ENCODE assay signal across 18 cellular contexts in genomic region chr1:41704189-41704588, GRCh38.
DNase-seq lines count a peak whose midpoint lies in the region; ATAC-seq and TF ChIP-seq lines count a peak whose summit lies in the region.
"Had no signal": no experiment of that assay in that cellular context is flagged by ENCODE, and none has a peak within 500 bp of the region (broad histone marks: within the 10 kb centered on the region; RNA-seq: fewer than 3 reads in every experiment).

No MANE protein-coding gene starts in this region.

- H3K4me3 Mint-ChIP-seq in glutamatergic neuron (ENCODE audit: unreplicated experiment) = no peak overlapping the region
- no peak overlapping the region for H3K4me3 Mint-ChIP-seq in HFFc6
- H3K4me3 Mint-ChIP-seq: CD4-positive, alpha-beta memory T cell had no signal

- H3K4me1 Mint-ChIP-seq in glutamatergic neuron (ENCODE audit: low read depth, unreplicated experiment) (peaks cover 28% of the 10 kb centered on the region), HFFc6 (ENCODE audit: low read depth) (peaks cover 10% of the 10 kb centered on the region)

- no peaks in the 10 kb centered on the region for H3K36me3 ChIP-seq in psoas muscle (ENCODE audit: insufficient read depth in 1 of 2, low read depth in 1 of 2)
- H3K36me3 ChIP-seq: BLaER1 treated with 17β-estradiol and CSF1 and Interleukin-3, amounts not matched to agents 10 nM and 100 nM had no signal

- 76 to 81% (median 79%) methylated on average over 4 of the region's 4 CpGs for WGBS in psoas muscle, 3 donors

- DNase-seq in activated effector memory CD4-positive, alpha-beta T cell treated with anti-CD3 and anti-CD28 coated beads, Interleukin-2, amount 50 U/mL, for 16 hours = peak; percentile 25
- no peak for DNase-seq in activated effector memory CD4-positive, alpha-beta T cell treated with Interleukin-2 at 50 U/mL for 16 hours
- DNase-seq in NCI-H82 (lab: John Stamatoyannopoulos, UW) (peak; percentile 67), glutamatergic neuron (peak; percentile 37), psoas muscle (no peak), DMS79 (lab: John Stamatoyannopoulos, UW) (no peak), HFFc6 (no peak), NCI-H2081 treated with DMSO at 0.1 percent for 48 hours (lab: John Stamatoyannopoulos, UW) (no peak)
- DNase-seq: 8988T; CD4-positive, alpha-beta memory T cell; DMS53; NCI-H1092; NCI-H1436; NCI-H2029 treated with DMSO at 0.1 percent for 48 hours; NK-92 treated with Interleukin-12 subunit alpha and Interleukin-12 subunit beta, amount 100 ng/mL, for 24 hours; T-helper 1 cell had no signal

- peaks cover 16% of the 10 kb centered on the region for H3K27me3 Mint-ChIP-seq in glutamatergic neuron (ENCODE audit: unreplicated experiment)
- peaks cover 3% of the 10 kb centered on the region for H3K27me3 Mint-ChIP-seq in HFFc6 (ENCODE audit: insufficient read depth)
- H3K27me3 Mint-ChIP-seq: CD4-positive, alpha-beta memory T cell had no signal

- no peak overlapping the region for H3K27ac ChIP-seq in psoas muscle
- H3K27ac ChIP-seq: BLaER1 treated with 17β-estradiol and CSF1 and Interleukin-3, amounts not matched to agents 10 nM and 100 nM had no signal

- H3K27ac Mint-ChIP-seq in glutamatergic neuron (ENCODE audit: unreplicated experiment) = peak overlapping the region; percentile 20
- H3K27ac Mint-ChIP-seq in HFFc6 = no peak overlapping the region
- H3K27ac Mint-ChIP-seq: CD4-positive, alpha-beta memory T cell had no signal

- H3K4me1 ChIP-seq in psoas muscle = no peaks in the 10 kb centered on the region

- no peak for ATAC-seq in psoas muscle
- ATAC-seq: K562 had no signal

- no peaks in the 10 kb centered on the region for H3K27me3 ChIP-seq in psoas muscle (ENCODE audit: insufficient read depth in 3 of 3, low read length in 2 of 3)

- no peak overlapping the region for H3K4me3 ChIP-seq in psoas muscle
- H3K4me3 ChIP-seq: BLaER1 treated with 17β-estradiol and CSF1 and Interleukin-3, amounts not matched to agents 10 nM and 100 nM; K562 had no signal

- H3K9me3 ChIP-seq in psoas muscle = no peaks in the 10 kb centered on the region
- H3K9me3 ChIP-seq: BLaER1 treated with 17β-estradiol and CSF1 and Interleukin-3, amounts not matched to agents 10 nM and 100 nM had no signal

- H3K36me3 Mint-ChIP-seq in glutamatergic neuron (ENCODE audit: unreplicated experiment) (peaks cover 4% of the 10 kb centered on the region), HFFc6 (ENCODE audit: low read depth) (peaks cover 4% of the 10 kb centered on the region; the same call in 1 of the 2 replicates)

- H3K9me3 Mint-ChIP-seq in glutamatergic neuron (ENCODE audit: unreplicated experiment) (peaks cover 5% of the 10 kb centered on the region), HFFc6 (no peaks in the 10 kb centered on the region)

- TF ChIP-seq CTCF in glutamatergic neuron (IDR thresholded peaks at IDR 0.05; ENCODE audit: partially characterized antibody, unreplicated experiment) = no peak
- no peak for TF ChIP-seq CTCF in psoas muscle (IDR thresholded peaks at IDR 0.05)
- no peak for TF ChIP-seq CTCF in HFFc6 (IDR thresholded peaks at IDR 0.05)

- intact Hi-C loops in psoas muscle (cut with DNase I) = no loop called here

Comparison
In these comparisons a context has a peak if more than half of its experiments do, and no peak if none do; other contexts are left out.
1. DNase-seq: peak in activated effector memory CD4-positive, alpha-beta T cell treated with anti-CD3 and anti-CD28 coated beads, Interleukin-2, amount 50 U/mL, for 16 hours (single experiment), NCI-H82 (single experiment) and glutamatergic neuron (single experiment); none in activated effector memory CD4-positive, alpha-beta T cell treated with Interleukin-2 at 50 U/mL for 16 hours (single experiment), psoas muscle (0 of 2), DMS79 (single experiment), HFFc6 (single experiment) and NCI-H2081 treated with DMSO at 0.1 percent for 48 hours (single experiment).